Comparison of ENCODE assay signal across 8 cellular contexts in the genomic region with DNA sequence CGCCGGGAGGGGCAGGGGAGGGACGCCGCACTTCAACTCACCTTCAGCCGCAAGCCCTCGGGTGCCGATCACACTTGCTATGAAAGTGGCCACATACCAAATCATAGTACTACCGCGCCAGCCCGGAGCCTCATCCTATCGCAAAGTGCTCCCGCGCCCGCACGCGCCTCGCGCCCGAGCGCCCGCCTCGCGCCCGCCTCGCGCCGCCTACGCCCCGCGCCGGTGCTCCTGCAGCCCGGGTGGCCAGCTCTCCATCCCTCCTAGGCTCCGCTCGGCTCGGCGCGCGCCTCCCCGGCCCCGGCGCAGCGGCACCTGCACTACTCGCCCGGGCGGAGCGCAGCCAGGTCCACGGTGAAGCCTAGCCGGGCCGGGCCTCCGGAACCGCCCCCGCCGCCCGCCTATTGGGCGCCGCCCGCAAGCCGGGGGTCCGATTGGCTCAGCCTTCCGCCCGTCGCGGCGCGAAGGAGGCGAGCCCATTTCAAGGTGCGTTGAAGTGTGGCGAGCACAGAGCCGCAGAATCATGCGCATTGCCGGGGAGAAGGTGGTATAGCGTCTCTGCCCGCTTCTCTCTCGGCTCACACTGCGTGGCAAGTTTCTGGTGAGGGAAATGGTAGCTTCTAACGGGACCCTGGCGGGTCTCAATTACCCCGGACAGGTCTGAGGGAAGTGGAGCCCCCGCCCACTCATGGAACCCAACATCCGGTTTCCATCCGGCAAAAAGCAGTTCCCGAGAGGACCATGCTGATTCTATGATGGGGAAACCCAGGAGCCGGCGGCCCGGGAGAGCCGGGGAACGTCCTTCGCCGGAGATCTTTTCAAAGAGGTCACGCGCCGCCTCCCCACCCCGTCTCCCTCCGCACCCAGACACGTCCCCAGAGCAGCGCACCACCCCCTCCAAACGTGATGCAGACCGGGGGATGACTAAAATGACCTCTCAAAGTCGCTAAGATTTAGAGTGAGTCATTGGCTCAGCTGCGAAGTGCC. TPM values are rescaled to one million over a fixed set of nuclear protein-coding genes. Genes with fewer than 3 reads are reported as not detected.
A peak's percentile ranks its signal among the peaks of the same experiment; 100 is the strongest.
DNase-seq lines count a peak whose midpoint lies in the region; ATAC-seq and TF ChIP-seq lines count a peak whose summit lies in the region.

A gene with protein sequence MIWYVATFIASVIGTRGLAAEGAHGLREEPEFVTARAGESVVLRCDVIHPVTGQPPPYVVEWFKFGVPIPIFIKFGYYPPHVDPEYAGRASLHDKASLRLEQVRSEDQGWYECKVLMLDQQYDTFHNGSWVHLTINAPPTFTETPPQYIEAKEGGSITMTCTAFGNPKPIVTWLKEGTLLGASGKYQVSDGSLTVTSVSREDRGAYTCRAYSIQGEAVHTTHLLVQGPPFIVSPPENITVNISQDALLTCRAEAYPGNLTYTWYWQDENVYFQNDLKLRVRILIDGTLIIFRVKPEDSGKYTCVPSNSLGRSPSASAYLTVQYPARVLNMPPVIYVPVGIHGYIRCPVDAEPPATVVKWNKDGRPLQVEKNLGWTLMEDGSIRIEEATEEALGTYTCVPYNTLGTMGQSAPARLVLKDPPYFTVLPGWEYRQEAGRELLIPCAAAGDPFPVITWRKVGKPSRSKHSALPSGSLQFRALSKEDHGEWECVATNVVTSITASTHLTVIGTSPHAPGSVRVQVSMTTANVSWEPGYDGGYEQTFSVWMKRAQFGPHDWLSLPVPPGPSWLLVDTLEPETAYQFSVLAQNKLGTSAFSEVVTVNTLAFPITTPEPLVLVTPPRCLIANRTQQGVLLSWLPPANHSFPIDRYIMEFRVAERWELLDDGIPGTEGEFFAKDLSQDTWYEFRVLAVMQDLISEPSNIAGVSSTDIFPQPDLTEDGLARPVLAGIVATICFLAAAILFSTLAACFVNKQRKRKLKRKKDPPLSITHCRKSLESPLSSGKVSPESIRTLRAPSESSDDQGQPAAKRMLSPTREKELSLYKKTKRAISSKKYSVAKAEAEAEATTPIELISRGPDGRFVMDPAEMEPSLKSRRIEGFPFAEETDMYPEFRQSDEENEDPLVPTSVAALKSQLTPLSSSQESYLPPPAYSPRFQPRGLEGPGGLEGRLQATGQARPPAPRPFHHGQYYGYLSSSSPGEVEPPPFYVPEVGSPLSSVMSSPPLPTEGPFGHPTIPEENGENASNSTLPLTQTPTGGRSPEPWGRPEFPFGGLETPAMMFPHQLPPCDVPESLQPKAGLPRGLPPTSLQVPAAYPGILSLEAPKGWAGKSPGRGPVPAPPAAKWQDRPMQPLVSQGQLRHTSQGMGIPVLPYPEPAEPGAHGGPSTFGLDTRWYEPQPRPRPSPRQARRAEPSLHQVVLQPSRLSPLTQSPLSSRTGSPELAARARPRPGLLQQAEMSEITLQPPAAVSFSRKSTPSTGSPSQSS (N-terminal part only) (minus strand): TSS at position 319 of the 984 bp plus-strand sequence. CDS start 214 bp downstream, at position 105.

- DNase-seq in ACHN (peak; percentile 74), NCI-H524 (lab: John Stamatoyannopoulos, UW) (peak; percentile 62 to 78), activated T-cell treated with anti-CD3 and anti-CD28 coated beads for 24 hours (ENCODE audit: low read depth) (peak; percentile 89), epidermal melanocyte (ENCODE audit: insufficient read length, low spot score) (peak; percentile 69), mucosa of descending colon (peak; percentile 89 to 96 (median 91))
- peak; percentile 62 to 82 for DNase-seq in stimulated activated CD8-positive, alpha-beta memory T cell treated with anti-CD3 and anti-CD28 coated beads, Interleukin-4, amount 100 ng/mL, for 1 hour (ENCODE audit: low read depth in 2 of 2, low spot score in 1 of 2)

- intact Hi-C loops in mucosa of descending colon (cut with DNase I, micrococcal nuclease) = no loop called here

- H3K9me3 ChIP-seq in mucosa of descending colon = no peaks in the 10 kb centered on the region

- ATAC-seq in GM18870 (IDR thresholded peaks at IDR 0.05; ENCODE audit: unreplicated experiment) (peak; percentile 90), HG03108 (IDR thresholded peaks at IDR 0.05; ENCODE audit: unreplicated experiment) (peak; percentile 97), mucosa of descending colon (peak; percentile 98)

- in situ Hi-C loops in ACHN (cut with HindIII; ENCODE audit: low pct_ligation_motif_present, low pct_unique_long_range_greater_than_20kb, low sequenced_read_pairs) = no loop called here

- H3K4me1 ChIP-seq in mucosa of descending colon (ENCODE audit: low read depth) = peaks cover 17% of the 10 kb centered on the region

- peak within 1 kb of the TSS; percentile 21 for H3K4me3 ChIP-seq in mucosa of descending colon

- no peaks in the 10 kb centered on the region for H3K36me3 ChIP-seq in mucosa of descending colon (ENCODE audit: low read depth)

- TF ChIP-seq CTCF in mucosa of descending colon (IDR thresholded peaks at IDR 0.05) = no peak

RNA-seq across cellular contexts. Expression of the gene that starts here (rescaled TPM):
- total RNA-seq in mucosa of descending colon = 10 to 100 TPM in 1 of 3 donors, 1 to 10 TPM in 2; 5.2 to 42.6 (median 5.8) TPM

Comparison
In these comparisons a context has a peak if more than half of its experiments do, and no peak if none do; other contexts are left out.
1. Peak in every context shown above with its lines: DNase-seq, ATAC-seq and H3K4me3 ChIP-seq.